In genomic region chr7:77368974-77369373, GRCh38 we compare ENCODE assay signal across 1 cellular context.
TF ChIP-seq lines count a peak whose summit lies in the region.

No MANE protein-coding gene starts in this region.

TF ChIP-seq in H1, 55 proteins besides CTCF, POLR2A, EP300 and RAD21 (continued from another document):
- no peak for TF ChIP-seq CHD7 (IDR thresholded peaks at IDR 0.05; ENCODE audit: insufficient replicate concordance, low read length)
- TF ChIP-seq GTF2F1 (IDR thresholded peaks at IDR 0.05; ENCODE audit: borderline replicate concordance, low read depth, low read length) = no peak
- no peak for TF ChIP-seq TBP (IDR thresholded peaks at IDR 0.05; ENCODE audit: low read depth, low read length)
- TF ChIP-seq FOSL1 (IDR thresholded peaks at IDR 0.05; ENCODE audit: insufficient read depth, low read depth, low read length) = no peak
- no peak for TF ChIP-seq SP4 (IDR thresholded peaks at IDR 0.05; ENCODE audit: low read length)
- no peak for TF ChIP-seq SIN3A (conservative IDR thresholded peaks at IDR 0.05 in 1 of 2, IDR thresholded peaks at IDR 0.05 in 1 of 2; ENCODE audit: low read depth in 1 of 2, low read length in 2 of 2)
